Comparison of ENCODE assay signal across 1 cellular context in the genomic region with DNA sequence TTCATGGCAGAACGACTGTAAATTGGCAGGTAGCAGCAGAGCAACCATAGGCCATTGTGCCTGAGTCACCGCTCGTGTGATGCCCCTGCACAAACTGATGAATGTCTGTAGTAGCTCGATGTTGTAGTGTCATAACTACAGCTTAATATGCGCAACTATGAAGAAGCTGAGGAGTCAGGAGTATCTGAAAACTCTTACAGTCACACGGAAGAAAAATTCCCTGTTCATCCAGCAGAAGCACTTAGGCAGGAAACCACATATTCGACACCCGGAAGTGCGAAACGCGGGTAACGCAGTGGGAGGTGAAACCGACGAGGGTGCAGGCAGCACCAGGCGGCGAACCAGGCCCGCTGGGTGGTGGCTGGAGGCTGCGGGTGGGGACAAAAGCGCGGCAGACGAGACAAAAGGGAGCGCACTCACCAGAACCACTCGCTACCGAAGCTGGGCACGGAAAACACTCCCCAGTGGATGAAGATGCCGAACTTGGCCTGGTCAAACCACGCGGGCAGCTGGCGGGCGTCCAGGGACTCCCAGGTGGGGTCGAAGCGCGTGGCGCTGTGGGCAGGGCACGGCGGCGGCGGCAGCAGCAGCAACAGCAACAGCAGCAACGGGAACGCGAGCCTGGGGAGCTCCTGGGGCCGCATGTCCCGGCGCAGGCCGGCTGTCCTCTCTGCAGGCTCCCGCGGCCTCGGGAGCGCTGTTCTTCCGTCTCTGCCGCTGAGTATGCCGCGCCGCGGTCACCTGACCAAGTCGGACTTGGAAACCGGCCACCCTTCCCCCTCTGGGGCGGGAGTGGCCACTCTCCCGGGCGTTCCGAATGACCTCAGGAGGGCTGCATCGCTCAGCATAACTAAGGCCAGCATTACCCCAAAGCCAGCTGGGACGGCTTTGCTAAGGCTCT.
A peak's percentile ranks its signal among the peaks of the same experiment; 100 is the strongest.
TF ChIP-seq lines count a peak whose summit lies in the region.

A gene with protein sequence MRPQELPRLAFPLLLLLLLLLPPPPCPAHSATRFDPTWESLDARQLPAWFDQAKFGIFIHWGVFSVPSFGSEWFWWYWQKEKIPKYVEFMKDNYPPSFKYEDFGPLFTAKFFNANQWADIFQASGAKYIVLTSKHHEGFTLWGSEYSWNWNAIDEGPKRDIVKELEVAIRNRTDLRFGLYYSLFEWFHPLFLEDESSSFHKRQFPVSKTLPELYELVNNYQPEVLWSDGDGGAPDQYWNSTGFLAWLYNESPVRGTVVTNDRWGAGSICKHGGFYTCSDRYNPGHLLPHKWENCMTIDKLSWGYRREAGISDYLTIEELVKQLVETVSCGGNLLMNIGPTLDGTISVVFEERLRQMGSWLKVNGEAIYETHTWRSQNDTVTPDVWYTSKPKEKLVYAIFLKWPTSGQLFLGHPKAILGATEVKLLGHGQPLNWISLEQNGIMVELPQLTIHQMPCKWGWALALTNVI (minus strand): TSS at position 730 of the 901 bp plus-strand sequence. CDS start 86 bp downstream, at position 644.

TF ChIP-seq in HepG2, 621 proteins besides CTCF, POLR2A, EP300 and RAD21 (continued from another document):
- TF ChIP-seq ZNF350 (CRISPR knock-in tag; IDR thresholded peaks at IDR 0.05; ENCODE audit: borderline replicate concordance, low read depth) (peak; percentile 97), ZNF549 (CRISPR knock-in tag; IDR thresholded peaks at IDR 0.05) (no peak), ZNF441 (CRISPR knock-in tag; IDR thresholded peaks at IDR 0.05; ENCODE audit: borderline replicate concordance) (no peak; the same call in 1 of the 2 replicates), ZNF839 (CRISPR knock-in tag; IDR thresholded peaks at IDR 0.05; ENCODE audit: borderline replicate concordance) (no peak; the same call in 1 of the 2 replicates), ZNF746 (CRISPR knock-in tag; IDR thresholded peaks at IDR 0.05) (peak; percentile 60; the same call in 1 of the 2 replicates), ZNF761 (CRISPR knock-in tag; conservative IDR thresholded peaks at IDR 0.05) (peak; percentile 94), FIP1L1 (IDR thresholded peaks at IDR 0.05; ENCODE audit: borderline replicate concordance, insufficient read depth, low read depth, low read length) (no peak), ZNF639 (CRISPR knock-in tag; conservative IDR thresholded peaks at IDR 0.05) (peak; percentile 33; the same call in 1 of the 2 replicates), ZNF577 (CRISPR knock-in tag; IDR thresholded peaks at IDR 0.05; ENCODE audit: borderline replicate concordance, low read depth) (no peak; the same call in 1 of the 2 replicates), ATAD3A (CRISPR knock-in tag; IDR thresholded peaks at IDR 0.05) (no peak; the same call in 1 of the 2 replicates), SAP130 (CRISPR knock-in tag; IDR thresholded peaks at IDR 0.05; ENCODE audit: low read depth) (peak; percentile 89), ZNF530 (CRISPR knock-in tag; IDR thresholded peaks at IDR 0.05; ENCODE audit: low read depth) (0 out of 2 replicates have a peak, but pooled peaks have one; percentile 38), RBM39 (IDR thresholded peaks at IDR 0.05; ENCODE audit: low read depth, low read length, poor library complexity, severe bottlenecking) (peak; percentile 85), ZNF841 (CRISPR knock-in tag; IDR thresholded peaks at IDR 0.05; ENCODE audit: borderline replicate concordance) (peak; percentile 79; the same call in 1 of the 2 replicates), SNAI1 (CRISPR knock-in tag; IDR thresholded peaks at IDR 0.05; ENCODE audit: borderline replicate concordance) (peak; percentile 90), ZNF280D (CRISPR knock-in tag; IDR thresholded peaks at IDR 0.05) (peak; percentile 99), TBX2 (CRISPR knock-in tag; IDR thresholded peaks at IDR 0.05; ENCODE audit: borderline replicate concordance) (peak; percentile 90), ZNF432 (CRISPR knock-in tag; IDR thresholded peaks at IDR 0.05; ENCODE audit: borderline replicate concordance) (no peak)
- TF ChIP-seq, protein P1, sequence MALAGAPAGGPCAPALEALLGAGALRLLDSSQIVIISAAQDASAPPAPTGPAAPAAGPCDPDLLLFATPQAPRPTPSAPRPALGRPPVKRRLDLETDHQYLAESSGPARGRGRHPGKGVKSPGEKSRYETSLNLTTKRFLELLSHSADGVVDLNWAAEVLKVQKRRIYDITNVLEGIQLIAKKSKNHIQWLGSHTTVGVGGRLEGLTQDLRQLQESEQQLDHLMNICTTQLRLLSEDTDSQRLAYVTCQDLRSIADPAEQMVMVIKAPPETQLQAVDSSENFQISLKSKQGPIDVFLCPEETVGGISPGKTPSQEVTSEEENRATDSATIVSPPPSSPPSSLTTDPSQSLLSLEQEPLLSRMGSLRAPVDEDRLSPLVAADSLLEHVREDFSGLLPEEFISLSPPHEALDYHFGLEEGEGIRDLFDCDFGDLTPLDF (CRISPR knock-in tag; IDR thresholded peaks at IDR 0.05) = peak; percentile 83
- TF ChIP-seq, protein P2, sequence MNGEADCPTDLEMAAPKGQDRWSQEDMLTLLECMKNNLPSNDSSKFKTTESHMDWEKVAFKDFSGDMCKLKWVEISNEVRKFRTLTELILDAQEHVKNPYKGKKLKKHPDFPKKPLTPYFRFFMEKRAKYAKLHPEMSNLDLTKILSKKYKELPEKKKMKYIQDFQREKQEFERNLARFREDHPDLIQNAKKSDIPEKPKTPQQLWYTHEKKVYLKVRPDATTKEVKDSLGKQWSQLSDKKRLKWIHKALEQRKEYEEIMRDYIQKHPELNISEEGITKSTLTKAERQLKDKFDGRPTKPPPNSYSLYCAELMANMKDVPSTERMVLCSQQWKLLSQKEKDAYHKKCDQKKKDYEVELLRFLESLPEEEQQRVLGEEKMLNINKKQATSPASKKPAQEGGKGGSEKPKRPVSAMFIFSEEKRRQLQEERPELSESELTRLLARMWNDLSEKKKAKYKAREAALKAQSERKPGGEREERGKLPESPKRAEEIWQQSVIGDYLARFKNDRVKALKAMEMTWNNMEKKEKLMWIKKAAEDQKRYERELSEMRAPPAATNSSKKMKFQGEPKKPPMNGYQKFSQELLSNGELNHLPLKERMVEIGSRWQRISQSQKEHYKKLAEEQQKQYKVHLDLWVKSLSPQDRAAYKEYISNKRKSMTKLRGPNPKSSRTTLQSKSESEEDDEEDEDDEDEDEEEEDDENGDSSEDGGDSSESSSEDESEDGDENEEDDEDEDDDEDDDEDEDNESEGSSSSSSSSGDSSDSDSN (CRISPR knock-in tag; IDR thresholded peaks at IDR 0.05) = peak; percentile 98
- TF ChIP-seq, protein P3, sequence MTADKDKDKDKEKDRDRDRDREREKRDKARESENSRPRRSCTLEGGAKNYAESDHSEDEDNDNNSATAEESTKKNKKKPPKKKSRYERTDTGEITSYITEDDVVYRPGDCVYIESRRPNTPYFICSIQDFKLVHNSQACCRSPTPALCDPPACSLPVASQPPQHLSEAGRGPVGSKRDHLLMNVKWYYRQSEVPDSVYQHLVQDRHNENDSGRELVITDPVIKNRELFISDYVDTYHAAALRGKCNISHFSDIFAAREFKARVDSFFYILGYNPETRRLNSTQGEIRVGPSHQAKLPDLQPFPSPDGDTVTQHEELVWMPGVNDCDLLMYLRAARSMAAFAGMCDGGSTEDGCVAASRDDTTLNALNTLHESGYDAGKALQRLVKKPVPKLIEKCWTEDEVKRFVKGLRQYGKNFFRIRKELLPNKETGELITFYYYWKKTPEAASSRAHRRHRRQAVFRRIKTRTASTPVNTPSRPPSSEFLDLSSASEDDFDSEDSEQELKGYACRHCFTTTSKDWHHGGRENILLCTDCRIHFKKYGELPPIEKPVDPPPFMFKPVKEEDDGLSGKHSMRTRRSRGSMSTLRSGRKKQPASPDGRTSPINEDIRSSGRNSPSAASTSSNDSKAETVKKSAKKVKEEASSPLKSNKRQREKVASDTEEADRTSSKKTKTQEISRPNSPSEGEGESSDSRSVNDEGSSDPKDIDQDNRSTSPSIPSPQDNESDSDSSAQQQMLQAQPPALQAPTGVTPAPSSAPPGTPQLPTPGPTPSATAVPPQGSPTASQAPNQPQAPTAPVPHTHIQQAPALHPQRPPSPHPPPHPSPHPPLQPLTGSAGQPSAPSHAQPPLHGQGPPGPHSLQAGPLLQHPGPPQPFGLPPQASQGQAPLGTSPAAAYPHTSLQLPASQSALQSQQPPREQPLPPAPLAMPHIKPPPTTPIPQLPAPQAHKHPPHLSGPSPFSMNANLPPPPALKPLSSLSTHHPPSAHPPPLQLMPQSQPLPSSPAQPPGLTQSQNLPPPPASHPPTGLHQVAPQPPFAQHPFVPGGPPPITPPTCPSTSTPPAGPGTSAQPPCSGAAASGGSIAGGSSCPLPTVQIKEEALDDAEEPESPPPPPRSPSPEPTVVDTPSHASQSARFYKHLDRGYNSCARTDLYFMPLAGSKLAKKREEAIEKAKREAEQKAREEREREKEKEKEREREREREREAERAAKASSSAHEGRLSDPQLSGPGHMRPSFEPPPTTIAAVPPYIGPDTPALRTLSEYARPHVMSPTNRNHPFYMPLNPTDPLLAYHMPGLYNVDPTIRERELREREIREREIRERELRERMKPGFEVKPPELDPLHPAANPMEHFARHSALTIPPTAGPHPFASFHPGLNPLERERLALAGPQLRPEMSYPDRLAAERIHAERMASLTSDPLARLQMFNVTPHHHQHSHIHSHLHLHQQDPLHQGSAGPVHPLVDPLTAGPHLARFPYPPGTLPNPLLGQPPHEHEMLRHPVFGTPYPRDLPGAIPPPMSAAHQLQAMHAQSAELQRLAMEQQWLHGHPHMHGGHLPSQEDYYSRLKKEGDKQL (CRISPR knock-in tag; IDR thresholded peaks at IDR 0.05; ENCODE audit: low read depth) = no peak; the same call in 1 of the 2 replicates
- TF ChIP-seq, protein P4, sequence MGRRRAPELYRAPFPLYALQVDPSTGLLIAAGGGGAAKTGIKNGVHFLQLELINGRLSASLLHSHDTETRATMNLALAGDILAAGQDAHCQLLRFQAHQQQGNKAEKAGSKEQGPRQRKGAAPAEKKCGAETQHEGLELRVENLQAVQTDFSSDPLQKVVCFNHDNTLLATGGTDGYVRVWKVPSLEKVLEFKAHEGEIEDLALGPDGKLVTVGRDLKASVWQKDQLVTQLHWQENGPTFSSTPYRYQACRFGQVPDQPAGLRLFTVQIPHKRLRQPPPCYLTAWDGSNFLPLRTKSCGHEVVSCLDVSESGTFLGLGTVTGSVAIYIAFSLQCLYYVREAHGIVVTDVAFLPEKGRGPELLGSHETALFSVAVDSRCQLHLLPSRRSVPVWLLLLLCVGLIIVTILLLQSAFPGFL (CRISPR knock-in tag; IDR thresholded peaks at IDR 0.05) = peak; percentile 88; the same call in 1 of the 2 replicates
- TF ChIP-seq, protein P5, sequence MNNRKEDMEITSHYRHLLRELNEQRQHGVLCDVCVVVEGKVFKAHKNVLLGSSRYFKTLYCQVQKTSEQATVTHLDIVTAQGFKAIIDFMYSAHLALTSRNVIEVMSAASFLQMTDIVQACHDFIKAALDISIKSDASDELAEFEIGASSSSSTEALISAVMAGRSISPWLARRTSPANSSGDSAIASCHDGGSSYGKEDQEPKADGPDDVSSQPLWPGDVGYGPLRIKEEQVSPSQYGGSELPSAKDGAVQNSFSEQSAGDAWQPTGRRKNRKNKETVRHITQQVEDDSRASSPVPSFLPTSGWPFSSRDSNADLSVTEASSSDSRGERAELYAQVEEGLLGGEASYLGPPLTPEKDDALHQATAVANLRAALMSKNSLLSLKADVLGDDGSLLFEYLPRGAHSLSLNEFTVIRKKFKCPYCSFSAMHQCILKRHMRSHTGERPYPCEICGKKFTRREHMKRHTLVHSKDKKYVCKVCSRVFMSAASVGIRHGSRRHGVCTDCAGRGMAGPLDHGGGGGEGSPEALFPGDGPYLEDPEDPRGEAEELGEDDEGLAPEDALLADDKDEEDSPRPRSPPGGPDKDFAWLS (CRISPR knock-in tag; IDR thresholded peaks at IDR 0.05; ENCODE audit: borderline replicate concordance) = peak; percentile 83; the same call in 1 of the 2 replicates
